In the genomic region with DNA sequence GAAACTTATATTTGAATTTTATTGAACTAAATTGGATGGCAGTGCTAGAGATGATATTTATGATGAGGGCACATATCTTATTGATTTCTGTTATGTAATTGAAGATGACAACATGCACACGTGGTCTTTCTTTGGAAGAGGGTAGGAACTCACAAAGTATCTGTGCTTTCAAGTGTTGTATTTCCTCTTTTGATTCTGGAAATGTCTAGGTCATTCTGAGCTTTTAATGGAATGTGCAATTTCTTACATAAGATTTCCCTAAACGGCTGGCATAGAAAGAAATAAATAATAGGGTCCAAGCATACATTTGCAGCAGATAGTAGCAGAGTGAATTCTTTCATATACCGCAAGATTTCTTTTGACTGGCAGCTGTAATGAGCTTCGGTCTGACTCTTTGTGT, we compare ENCODE assay signal across 9 cellular contexts. TPM values are rescaled to one million over a fixed set of nuclear protein-coding genes. Genes with fewer than 3 reads are reported as not detected.
"Had no signal": no experiment of that assay in that cellular context is flagged by ENCODE, and none has a peak within 500 bp of the region (broad histone marks: within the 10 kb centered on the region; RNA-seq: fewer than 3 reads in every experiment).

No MANE protein-coding gene starts in this region.

- DNase-seq: GM23248, GOT3, H7, HFFc6 had no signal

- ATAC-seq: HCT116, K562 had no signal

- H3K27ac Mint-ChIP-seq: HFFc6 had no signal

- H3K4me3 Mint-ChIP-seq: HFFc6 had no signal

- H3K9me3 Mint-ChIP-seq: HFFc6 had no signal

RNA-seq across cellular contexts. Expression of a gene that starts 10.1 kb away (rescaled TPM):
- total RNA-seq: GM23248, H4, H7, HFFc6, HT-29, IMR-90, K562 had no signal
